In genomic region chr7:199465-200249, GRCh38 we compare ENCODE assay signal across 18 cellular contexts.
"Had no signal": no experiment of that assay in that cellular context is flagged by ENCODE, and none has a peak within 500 bp of the region (broad histone marks: within the 10 kb centered on the region; RNA-seq: fewer than 3 reads in every experiment).

No MANE protein-coding gene starts in this region.

- H3K27ac ChIP-seq: coronary artery, lower lobe of right lung, suprapubic skin, transverse colon, uterus had no signal

- H3K4me3 ChIP-seq: coronary artery, lower lobe of right lung, suprapubic skin, transverse colon, uterus had no signal

- H3K4me1 Mint-ChIP-seq: activated B cell treated with CpG ODN at 0.5 μM for 24 hours; activated CD4-positive, alpha-beta memory T cell treated with anti-CD3 and anti-CD28 coated beads, Interleukin-2, amount 10 ng/mL, durations not matched to agents 7 days and 5 days; activated CD8-positive, alpha-beta memory T cell treated with anti-CD3 and anti-CD28 coated beads, Interleukin-2, amount 10 ng/mL, durations not matched to agents 7 days and 5 days; activated naive CD8-positive, alpha-beta T cell treated with anti-CD3 and anti-CD28 coated beads for 36 hours had no signal

- H3K36me3 Mint-ChIP-seq: activated CD8-positive, alpha-beta memory T cell treated with anti-CD3 and anti-CD28 coated beads, Interleukin-2, amount 10 ng/mL, durations not matched to agents 7 days and 5 days; activated naive CD8-positive, alpha-beta T cell treated with anti-CD3 and anti-CD28 coated beads for 36 hours; natural killer cell treated with Interleukin-12 subunit alpha and Interleukin-12 subunit beta and Interleukin-15 and Interleukin-18, amount 100 ng/mL, for 72 hours had no signal

- H3K9me3 Mint-ChIP-seq: activated B cell treated with CpG ODN at 0.5 μM for 24 hours; activated CD4-positive, alpha-beta memory T cell treated with anti-CD3 and anti-CD28 coated beads, Interleukin-2, amount 10 ng/mL, durations not matched to agents 7 days and 5 days; activated naive CD8-positive, alpha-beta T cell treated with anti-CD3 and anti-CD28 coated beads for 36 hours; natural killer cell treated with Interleukin-12 subunit alpha and Interleukin-12 subunit beta and Interleukin-15 and Interleukin-18, amount 100 ng/mL, for 72 hours; stimulated activated naive CD8-positive, alpha-beta T cell treated with anti-CD3 and anti-CD28 coated beads, Interleukin-15, Interleukin-2, amounts not matched to agents 100 ng/mL and 50 ng/mL, for 24 hours had no signal

- H3K27ac Mint-ChIP-seq: activated B cell treated with CpG ODN at 0.5 μM for 24 hours; activated CD4-positive, alpha-beta memory T cell treated with anti-CD3 and anti-CD28 coated beads, Interleukin-2, amount 10 ng/mL, durations not matched to agents 7 days and 5 days; activated CD8-positive, alpha-beta memory T cell treated with anti-CD3 and anti-CD28 coated beads, Interleukin-2, amount 10 ng/mL, durations not matched to agents 7 days and 5 days; activated naive CD8-positive, alpha-beta T cell treated with anti-CD3 and anti-CD28 coated beads for 36 hours; natural killer cell treated with Interleukin-12 subunit alpha and Interleukin-12 subunit beta and Interleukin-15 and Interleukin-18, amount 100 ng/mL, for 72 hours; stimulated activated naive CD8-positive, alpha-beta T cell treated with anti-CD3 and anti-CD28 coated beads, Interleukin-15, Interleukin-2, amounts not matched to agents 100 ng/mL and 50 ng/mL, for 24 hours had no signal

- ATAC-seq: activated CD8-positive, alpha-beta memory T cell treated with anti-CD3 and anti-CD28 coated beads, Interleukin-2, amount 10 ng/mL, durations not matched to agents 7 days and 5 days; lower lobe of right lung; natural killer cell treated with Interleukin-12 subunit alpha and Interleukin-12 subunit beta and Interleukin-15 and Interleukin-18, amount 100 ng/mL, for 72 hours had no signal

- H3K4me3 Mint-ChIP-seq: activated B cell treated with CpG ODN at 0.5 μM for 24 hours; activated CD4-positive, alpha-beta memory T cell treated with anti-CD3 and anti-CD28 coated beads, Interleukin-2, amount 10 ng/mL, durations not matched to agents 7 days and 5 days; activated CD8-positive, alpha-beta memory T cell treated with anti-CD3 and anti-CD28 coated beads, Interleukin-2, amount 10 ng/mL, durations not matched to agents 7 days and 5 days; activated naive CD8-positive, alpha-beta T cell treated with anti-CD3 and anti-CD28 coated beads for 36 hours; natural killer cell treated with Interleukin-12 subunit alpha and Interleukin-12 subunit beta and Interleukin-15 and Interleukin-18, amount 100 ng/mL, for 72 hours; stimulated activated naive CD8-positive, alpha-beta T cell treated with anti-CD3 and anti-CD28 coated beads, Interleukin-15, Interleukin-2, amounts not matched to agents 100 ng/mL and 50 ng/mL, for 24 hours had no signal

- H3K9me3 ChIP-seq: lower lobe of right lung, suprapubic skin, transverse colon, uterus had no signal

- H3K36me3 ChIP-seq: transverse colon, uterus had no signal

- H3K27me3 ChIP-seq: suprapubic skin, transverse colon, uterus had no signal

- DNase-seq: activated B cell treated with CpG ODN at 0.5 μM for 24 hours; activated CD4-positive, alpha-beta memory T cell treated with anti-CD3 and anti-CD28 coated beads, Interleukin-2, amount 10 ng/mL, durations not matched to agents 7 days and 5 days; activated CD4-positive, alpha-beta T cell treated with anti-CD3 and anti-CD28 coated beads for 4 hours; activated CD8-positive, alpha-beta memory T cell treated with anti-CD3 and anti-CD28 coated beads, Interleukin-2, amount 10 ng/mL, durations not matched to agents 7 days and 5 days; activated naive CD8-positive, alpha-beta T cell treated with anti-CD3 and anti-CD28 coated beads for 36 hours; amniotic stem cell; central memory CD4-positive, alpha-beta T cell; foreskin melanocyte; left cardiac atrium; lower lobe of right lung; nucleus accumbens; stimulated activated CD4-positive, alpha-beta T cell treated with anti-CD3 and anti-CD28 coated beads, Interleukin-2, amount 100 ng/mL, for 48 hours; transverse colon; uterus had no signal
